ENCODE assay signal across 17 cellular contexts in genomic region chr3:134476977-134477376, GRCh38. TPM values are rescaled to one million over a fixed set of nuclear protein-coding genes. Genes with fewer than 3 reads are reported as not detected.
DNase-seq lines count a peak whose midpoint lies in the region; ATAC-seq and TF ChIP-seq lines count a peak whose summit lies in the region.
"Had no signal": no experiment of that assay in that cellular context is flagged by ENCODE, and none has a peak within 500 bp of the region (broad histone marks: within the 10 kb centered on the region; RNA-seq: fewer than 3 reads in every experiment).

No MANE protein-coding gene starts in this region.

- intact Hi-C loops in esophagus squamous epithelium (cut with DNase I) = no loop called here

- no peak overlapping the region for H3K14ac ChIP-seq in mesenchymal stem cell (ENCODE audit: low read length in 2 of 2)

- no peak overlapping the region for H4K91ac ChIP-seq in mesenchymal stem cell (ENCODE audit: low read length)

- peak overlapping the region; percentile 56 for H2AK5ac ChIP-seq in mesenchymal stem cell (ENCODE audit: low read length, severe bottlenecking)

- peaks cover 12% of the 10 kb centered on the region for H3K79me1 ChIP-seq in mesenchymal stem cell (replicated peaks; ENCODE audit: low read length, poor library complexity, severe bottlenecking)

- TF ChIP-seq CTCF in RWPE2 (IDR thresholded peaks at IDR 0.05; ENCODE audit: poor library complexity, severe bottlenecking) (no peak), esophagus squamous epithelium (IDR thresholded peaks at IDR 0.05) (no peak), upper lobe of left lung (IDR thresholded peaks at IDR 0.05) (no peak)

- DNase-seq in RWPE2 (ENCODE audit: low spot score) = no peak
- no peak for DNase-seq in esophagus squamous epithelium (lab: John Stamatoyannopoulos, UW)
- no peak for DNase-seq in mesenchymal stem cell
- no peak for DNase-seq in upper lobe of left lung
- DNase-seq in NCI-H2081 treated with DMSO at 0.1 percent for 48 hours (lab: John Stamatoyannopoulos, UW) = no peak
- DNase-seq in kidney tubule cell (ENCODE audit: low spot score) = no peak
- DNase-seq in DMS153 treated with DMSO at 0.1 percent for 48 hours (lab: John Stamatoyannopoulos, UW; ENCODE audit: unreplicated experiment) = no peak
- DNase-seq: activated CD4-positive, alpha-beta T cell treated with anti-CD3 and anti-CD28 coated beads for 48 hours; activated T-cell treated with anti-CD3 and anti-CD28 coated beads for 4 hours; DMS79 treated with DMSO at 0.1 percent for 48 hours; H9; NK-92 treated with Interleukin-12 subunit alpha and Interleukin-12 subunit beta, amount 100 ng/mL, for 24 hours; stimulated activated naive CD8-positive, alpha-beta T cell treated with anti-CD3 and anti-CD28 coated beads, Interleukin-15, Interleukin-2, amounts not matched to agents 100 U/mL and 50 U/mL, for 24 hours; T-helper 9 cell; uterus had no signal

- no peak overlapping the region for H2BK5ac ChIP-seq in mesenchymal stem cell (ENCODE audit: low read depth, low read length, poor library complexity, severe bottlenecking)

- H3K36me3 ChIP-seq in RWPE2 (ENCODE audit: low read depth) = peaks cover 54% of the 10 kb centered on the region
- peaks cover 5 to 57% (median 6%) of the 10 kb centered on the region in 3 donors for H3K36me3 ChIP-seq in esophagus squamous epithelium
- peaks cover 12 to 65% of the 10 kb centered on the region in 2 experiments for H3K36me3 ChIP-seq in mesenchymal stem cell (ENCODE audit: control insufficient read depth in 1 of 2, insufficient read depth in 2 of 2, low read depth in 1 of 2, low read length in 2 of 2)
- H3K36me3 ChIP-seq in upper lobe of left lung = peaks cover 26 to 39% (median 29%) of the 10 kb centered on the region in 4 donors
- H3K36me3 ChIP-seq: uterus had no signal

- TF ChIP-seq EP300 in upper lobe of left lung (IDR thresholded peaks at IDR 0.05) = no peak

- H3K4me2 ChIP-seq in mesenchymal stem cell (ENCODE audit: low read length, poor library complexity, severe bottlenecking) = no peak overlapping the region

- H3K27me3 ChIP-seq in RWPE2 (ENCODE audit: insufficient read depth, poor library complexity, severe bottlenecking) (no peaks in the 10 kb centered on the region), esophagus squamous epithelium (no peaks in the 10 kb centered on the region), mesenchymal stem cell (ENCODE audit: control insufficient read depth in 1 of 2, insufficient read depth in 1 of 2, low read length in 2 of 2) (no peaks in the 10 kb centered on the region), upper lobe of left lung (no peaks in the 10 kb centered on the region)
- H3K27me3 ChIP-seq: neutrophil, uterus had no signal

- H3K4me3 ChIP-seq in RWPE2 (ENCODE audit: severe bottlenecking) = no peak overlapping the region
- H3K4me3 ChIP-seq in esophagus squamous epithelium = no peak overlapping the region
- H3K4me3 ChIP-seq in mesenchymal stem cell (ENCODE audit: insufficient read depth in 1 of 2, low read depth in 1 of 2, low read length in 2 of 2) = no peak overlapping the region
- H3K4me3 ChIP-seq in upper lobe of left lung = no peak overlapping the region
- H3K4me3 ChIP-seq: uterus had no signal

- peaks cover 36% of the 10 kb centered on the region for H3K4me1 ChIP-seq in RWPE2 (ENCODE audit: insufficient read depth, poor library complexity, severe bottlenecking)
- peaks cover 18 to 52% (median 29%) of the 10 kb centered on the region in 3 donors for H3K4me1 ChIP-seq in esophagus squamous epithelium
- H3K4me1 ChIP-seq in mesenchymal stem cell (ENCODE audit: control insufficient read depth, insufficient read depth, low read depth, low read length) = peaks cover 4% of the 10 kb centered on the region
- H3K4me1 ChIP-seq in upper lobe of left lung = peaks cover 10 to 23% (median 17%) of the 10 kb centered on the region in 4 donors
- H3K4me1 ChIP-seq: uterus had no signal

- H3K23ac ChIP-seq in mesenchymal stem cell (ENCODE audit: low read length in 2 of 2) = no peak overlapping the region

- ATAC-seq in RWPE2 (ENCODE audit: low read depth) (no peak), upper lobe of left lung (ENCODE audit: low FRiP score in 2 of 2) (peak; percentile 52 to 55)
- ATAC-seq: stimulated activated naive CD8-positive, alpha-beta T cell treated with anti-CD3 and anti-CD28 coated beads, Interleukin-15, Interleukin-2, amounts not matched to agents 100 U/mL and 50 U/mL, for 24 hours had no signal

- WGBS in esophagus squamous epithelium, 2 donors = 51% methylated on average over 5 of the region's 5 CpGs
- 91% methylated on average over 5 of the region's 5 CpGs for WGBS in mesenchymal stem cell
- 91 to 93% methylated on average over 5 of the region's 5 CpGs for WGBS in upper lobe of left lung, 2 donors

- no peak overlapping the region for H2BK15ac ChIP-seq in mesenchymal stem cell (ENCODE audit: low read depth, poor library complexity, severe bottlenecking)

- H3K9ac ChIP-seq in mesenchymal stem cell (ENCODE audit: low read length) = peak overlapping the region; percentile 25

- H4K8ac ChIP-seq in mesenchymal stem cell (ENCODE audit: low read length) = no peak overlapping the region

- no peak for TF ChIP-seq POLR2A in esophagus squamous epithelium (IDR thresholded peaks at IDR 0.05)
- no peak for TF ChIP-seq POLR2A in upper lobe of left lung (IDR thresholded peaks at IDR 0.05)

- H3K4ac ChIP-seq in mesenchymal stem cell (ENCODE audit: low read depth in 1 of 2, low read length in 2 of 2) = no peak overlapping the region

- no peak overlapping the region for H3K18ac ChIP-seq in mesenchymal stem cell (ENCODE audit: low read depth in 1 of 2, low read length in 2 of 2)

- no peak overlapping the region for H2BK120ac ChIP-seq in mesenchymal stem cell (ENCODE audit: low read depth, low read length)

- H3K9me3 ChIP-seq in RWPE2 (ENCODE audit: severe bottlenecking) (no peaks in the 10 kb centered on the region), esophagus squamous epithelium (no peaks in the 10 kb centered on the region), mesenchymal stem cell (ENCODE audit: control insufficient read depth, low read length) (no peaks in the 10 kb centered on the region), upper lobe of left lung (no peaks in the 10 kb centered on the region)
- H3K9me3 ChIP-seq: neutrophil, uterus had no signal

- H2AFZ ChIP-seq in mesenchymal stem cell (ENCODE audit: low read depth, low read length) = no peak overlapping the region

- H3K27ac ChIP-seq in RWPE2 (ENCODE audit: poor library complexity, severe bottlenecking) (peak overlapping the region; percentile 66), esophagus squamous epithelium (peak overlapping the region; percentile 41 to 79 (median 64)), mesenchymal stem cell (ENCODE audit: low read length, poor library complexity, severe bottlenecking) (peak overlapping the region; percentile 9), upper lobe of left lung (peak overlapping the region in 3 of 4 donors; percentile 61 to 73 (median 71))
- H3K27ac ChIP-seq: C4-2B had no signal

- no peak overlapping the region for H2BK12ac ChIP-seq in mesenchymal stem cell (ENCODE audit: low read length in 2 of 2)

RNA-seq across cellular contexts. Expression of gene ANAPC13, which starts 8.8 kb away (rescaled TPM):
- 10 to 100 TPM; 20.7 to 38.7 (median 26.0) TPM for total RNA-seq in esophagus squamous epithelium
- polyA plus RNA-seq in mesenchymal stem cell (2013, experiment 1 of 2) = 54.1 TPM
- 56.0 TPM for polyA plus RNA-seq in mesenchymal stem cell (2013, experiment 2 of 2)
- 10 to 100 TPM; 37.3 to 59.4 (median 50.3) TPM for total RNA-seq in upper lobe of left lung

RNA-seq across cellular contexts. Expression of gene CEP63, which starts 8.9 kb away (rescaled TPM):
- total RNA-seq in esophagus squamous epithelium (10 to 100 TPM in 3 of 4 donors, 1 to 10 TPM in 1; 7.7 to 18.1 (median 14.4) TPM), upper lobe of left lung (10 to 100 TPM; 13.8 to 44.0 (median 20.6) TPM)
- 20.1 TPM for polyA plus RNA-seq in mesenchymal stem cell (2013, experiment 1 of 2)
- polyA plus RNA-seq in mesenchymal stem cell (2013, experiment 2 of 2) = 21.0 TPM

Comparison
In these comparisons a context has a peak if more than half of its experiments do, and no peak if none do; other contexts are left out.
1. H3K27ac ChIP-seq: peak in every context shown above with its lines; median percentile 71 in upper lobe of left lung; 66 in RWPE2; 64 in esophagus squamous epithelium; 9 in mesenchymal stem cell.